In the genomic region with DNA sequence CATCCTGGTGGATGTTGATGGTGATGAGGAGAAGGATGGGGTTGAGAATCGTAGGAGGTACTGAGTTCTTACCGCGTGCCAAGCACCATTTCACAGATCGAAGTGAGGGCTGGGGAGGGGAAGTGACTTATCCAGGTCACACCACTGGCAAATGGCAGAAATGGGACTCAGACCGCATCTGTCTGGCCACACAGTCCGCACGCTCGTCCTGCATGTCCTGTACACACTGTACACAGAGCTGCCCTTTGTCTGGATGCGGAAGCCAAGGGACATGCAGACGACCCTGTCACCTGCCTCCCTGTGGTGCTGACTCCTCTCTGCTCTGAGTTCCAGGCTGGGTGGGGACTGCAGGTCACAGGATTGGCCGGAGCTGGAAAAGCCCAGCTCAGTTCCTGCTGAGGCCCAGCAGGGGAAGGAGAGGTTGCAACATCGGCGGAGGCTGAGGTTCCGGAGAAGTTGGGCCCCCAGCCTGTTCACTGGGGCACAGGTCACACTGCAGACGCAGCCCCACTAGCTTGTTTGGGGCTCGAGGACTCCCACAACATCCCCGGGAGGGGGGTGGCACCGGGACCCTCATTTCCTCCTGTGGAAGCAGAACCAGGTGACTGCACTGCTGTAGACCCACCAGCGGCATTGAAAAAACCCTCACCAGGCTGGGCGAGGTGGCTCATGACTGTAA, we compare ENCODE assay signal across 12 cellular contexts.
DNase-seq lines count a peak whose midpoint lies in the region; ATAC-seq and TF ChIP-seq lines count a peak whose summit lies in the region.
"Had no signal": no experiment of that assay in that cellular context is flagged by ENCODE, and none has a peak within 500 bp of the region (broad histone marks: within the 10 kb centered on the region; RNA-seq: fewer than 3 reads in every experiment).

No MANE protein-coding gene starts in this region.

- peaks cover 0 to 14% of the 10 kb centered on the region in 2 donors for H3K4me1 ChIP-seq in lung (ENCODE audit: control insufficient read depth in 2 of 2, insufficient read depth in 2 of 2, low read length in 2 of 2)

- H3K9me3 Mint-ChIP-seq in effector memory CD8-positive, alpha-beta T cell: no peaks in the 10 kb centered on the region
- H3K9me3 Mint-ChIP-seq: natural killer cell treated with Interleukin-12 subunit alpha and Interleukin-12 subunit beta and Interleukin-15 and Interleukin-18, amount 100 ng/mL, for 72 hours had no signal

- WGBS in lung, 2 donors: 20 to 47% methylated on average over 20 of the region's 20 CpGs

- H3K36me3 ChIP-seq in lung (ENCODE audit: control insufficient read depth in 2 of 2, insufficient read depth in 2 of 2, low read length in 2 of 2): no peaks in the 10 kb centered on the region

- peak; percentile 21 for ATAC-seq in effector memory CD8-positive, alpha-beta T cell (replicated peaks)
- peak; percentile 56 for ATAC-seq in lung (ENCODE audit: insufficient read depth, low FRiP score)
- ATAC-seq in HG03095 (IDR thresholded peaks at IDR 0.05; ENCODE audit: unreplicated experiment): no peak
- no peak for ATAC-seq in HG03520 (IDR thresholded peaks at IDR 0.05; ENCODE audit: unreplicated experiment)

- H3K9me3 ChIP-seq in lung (ENCODE audit: control insufficient read depth in 2 of 2, insufficient read depth in 1 of 2, low read length in 1 of 2): peaks cover 0 to 2% of the 10 kb centered on the region in 2 donors

- DNase-seq in NOMO-1 (lab: John Stamatoyannopoulos, UW; ENCODE audit: unreplicated experiment in 2 of 2) (peak; percentile 83 to 90), lung (ENCODE audit: low spot score) (peak; percentile 76), NCI-H1436 treated with DMSO at 0.1 percent for 48 hours (lab: John Stamatoyannopoulos, UW) (no peak)
- DNase-seq in effector memory CD8-positive, alpha-beta T cell: no peak
- DNase-seq in effector CD8-positive, alpha-beta T cell (lab: John Stamatoyannopoulos, UW): no peak
- DNase-seq: DMS79, NCI-H1694, SW 1271 had no signal

- no peaks in the 10 kb centered on the region for H3K36me3 Mint-ChIP-seq in effector memory CD8-positive, alpha-beta T cell (ENCODE audit: insufficient read depth)
- H3K36me3 Mint-ChIP-seq: natural killer cell treated with Interleukin-12 subunit alpha and Interleukin-12 subunit beta and Interleukin-15 and Interleukin-18, amount 100 ng/mL, for 72 hours had no signal

- peaks cover 0 to 5% of the 10 kb centered on the region in 2 donors for H3K27me3 Mint-ChIP-seq in effector memory CD8-positive, alpha-beta T cell

- H3K4me3 ChIP-seq in lung: no peak overlapping the region

- H3K27me3 ChIP-seq in lung (ENCODE audit: control insufficient read depth, insufficient read depth): no peaks in the 10 kb centered on the region

- TF ChIP-seq CTCF in lung (IDR thresholded peaks at IDR 0.05; ENCODE audit: control extremely low read depth, extremely low read depth): no peak

- peaks cover 0 to 4% of the 10 kb centered on the region in 2 donors for H3K4me1 Mint-ChIP-seq in effector memory CD8-positive, alpha-beta T cell (ENCODE audit: low read depth in 2 of 2)

- peak overlapping the region in 1 of 2 donors; percentile 3 for H3K27ac Mint-ChIP-seq in effector memory CD8-positive, alpha-beta T cell
- H3K27ac Mint-ChIP-seq: natural killer cell treated with Interleukin-12 subunit alpha and Interleukin-12 subunit beta and Interleukin-15 and Interleukin-18, amount 100 ng/mL, for 72 hours had no signal

- H3K27ac ChIP-seq in lung (ENCODE audit: low read depth in 1 of 2, low read length in 1 of 2): peak overlapping the region in 1 of 2 donors; percentile 75
- H3K27ac ChIP-seq in temporal lobe (ENCODE audit: low read depth, low read length): peak overlapping the region; percentile 32

- H3K4me3 Mint-ChIP-seq in effector memory CD8-positive, alpha-beta T cell: no peak overlapping the region
- H3K4me3 Mint-ChIP-seq: natural killer cell treated with Interleukin-12 subunit alpha and Interleukin-12 subunit beta and Interleukin-15 and Interleukin-18, amount 100 ng/mL, for 72 hours had no signal

Comparison
In these comparisons a context has a peak if more than half of its experiments do, and no peak if none do; other contexts are left out.
1. DNase-seq: peak in NOMO-1 (2 of 2) and lung (single experiment); none in effector memory CD8-positive, alpha-beta T cell (0 of 3), NCI-H1436 treated with DMSO at 0.1 percent for 48 hours (single experiment) and effector CD8-positive, alpha-beta T cell (single experiment).
2. ATAC-seq: peak in effector memory CD8-positive, alpha-beta T cell (single experiment) and lung (single experiment); none in HG03095 (single experiment) and HG03520 (single experiment).